In the genomic region with DNA sequence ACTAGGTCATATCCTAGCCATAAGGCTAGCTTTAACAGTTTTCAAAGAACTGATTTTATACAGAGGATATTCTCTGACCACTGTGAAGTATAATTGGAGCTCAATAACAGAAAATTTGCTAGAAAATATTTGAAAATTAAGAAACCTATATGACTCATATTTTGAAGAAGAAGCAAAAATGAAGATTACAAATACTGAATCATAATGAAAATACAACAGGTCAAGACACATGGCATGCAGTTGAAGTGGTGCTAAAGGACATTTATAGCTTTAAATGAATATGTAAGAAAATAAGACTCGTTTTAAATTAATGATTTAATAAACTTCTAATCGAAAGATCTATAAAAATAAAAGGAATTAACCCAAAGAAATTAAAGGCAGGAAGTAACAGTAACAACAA, we compare ENCODE assay signal across 23 cellular contexts.
"Had no signal": no experiment of that assay in that cellular context is flagged by ENCODE, and none has a peak within 500 bp of the region (broad histone marks: within the 10 kb centered on the region; RNA-seq: fewer than 3 reads in every experiment).

No MANE protein-coding gene starts in this region.

- H3K4me1 ChIP-seq: body of pancreas, gastrocnemius medialis, parathyroid adenoma, vagina had no signal

- H3K27me3 ChIP-seq: body of pancreas, gastrocnemius medialis, vagina had no signal

- ATAC-seq: body of pancreas, gastrocnemius medialis, left colon, right cardiac atrium, T-helper 17 cell had no signal

- H3K27ac Mint-ChIP-seq: activated CD4-positive, alpha-beta memory T cell treated with anti-CD3 and anti-CD28 coated beads, Interleukin-2, amount 10 ng/mL, durations not matched to agents 7 days and 5 days; activated naive CD4-positive, alpha-beta T cell treated with anti-CD3 and anti-CD28 coated beads, Interleukin-2, amount 10 ng/mL, durations not matched to agents 7 days and 5 days; nephron progenitor cell; T-helper 17 cell; type B pancreatic cell had no signal

- H3K4me1 Mint-ChIP-seq: activated CD4-positive, alpha-beta memory T cell treated with anti-CD3 and anti-CD28 coated beads, Interleukin-2, amount 10 ng/mL, durations not matched to agents 7 days and 5 days; activated naive CD4-positive, alpha-beta T cell treated with anti-CD3 and anti-CD28 coated beads, Interleukin-2, amount 10 ng/mL, durations not matched to agents 7 days and 5 days; central memory CD8-positive, alpha-beta T cell; T-helper 17 cell had no signal

- H3K36me3 Mint-ChIP-seq: activated naive CD4-positive, alpha-beta T cell treated with anti-CD3 and anti-CD28 coated beads, Interleukin-2, amount 10 ng/mL, durations not matched to agents 7 days and 5 days; type B pancreatic cell had no signal

- H3K9ac ChIP-seq: parathyroid adenoma had no signal

- H3K9me3 Mint-ChIP-seq: activated naive CD4-positive, alpha-beta T cell treated with anti-CD3 and anti-CD28 coated beads, Interleukin-2, amount 10 ng/mL, durations not matched to agents 7 days and 5 days; nephron progenitor cell; type B pancreatic cell had no signal

- H3K27ac ChIP-seq: body of pancreas, coronary artery, gastrocnemius medialis, parathyroid adenoma, thoracic aorta, vagina had no signal

- DNase-seq: activated CD4-positive, alpha-beta memory T cell treated with anti-CD3 and anti-CD28 coated beads, Interleukin-2, amount 10 ng/mL, durations not matched to agents 7 days and 5 days; activated CD4-positive, alpha-beta T cell treated with anti-CD3 and anti-CD28 coated beads for 48 hours; activated CD4-positive, CD25-positive, alpha-beta regulatory T cell; activated effector memory CD4-positive, alpha-beta T cell treated with anti-CD3 and anti-CD28 coated beads, Interleukin-2, amount 50 U/mL, for 16 hours; activated naive CD4-positive, alpha-beta T cell treated with anti-CD3 and anti-CD28 coated beads, Interleukin-2, amount 10 ng/mL, durations not matched to agents 7 days and 5 days; body of pancreas; gastrocnemius medialis; head of caudate nucleus; islet precursor cell; left colon; mesenchymal stem cell; nephron progenitor cell; nucleus accumbens; right cardiac atrium; stimulated activated CD4-positive, alpha-beta T cell treated with anti-CD3 and anti-CD28 coated beads, Interleukin-4, amount 100 ng/mL, for 24 hours; stimulated activated naive CD4-positive, alpha-beta T cell treated with Interleukin-2 at 50 U/mL for 16 hours; T-helper 17 cell had no signal

- H2AFZ ChIP-seq: parathyroid adenoma had no signal

- H3K36me3 ChIP-seq: gastrocnemius medialis, thoracic aorta, vagina had no signal

- H3K9me3 ChIP-seq: body of pancreas, gastrocnemius medialis, thoracic aorta, vagina had no signal

- H3K27me3 Mint-ChIP-seq: activated CD4-positive, alpha-beta memory T cell treated with anti-CD3 and anti-CD28 coated beads, Interleukin-2, amount 10 ng/mL, durations not matched to agents 7 days and 5 days; activated naive CD4-positive, alpha-beta T cell treated with anti-CD3 and anti-CD28 coated beads, Interleukin-2, amount 10 ng/mL, durations not matched to agents 7 days and 5 days; central memory CD8-positive, alpha-beta T cell; T-helper 17 cell; type B pancreatic cell had no signal

- H3K4me3 Mint-ChIP-seq: activated CD4-positive, alpha-beta memory T cell treated with anti-CD3 and anti-CD28 coated beads, Interleukin-2, amount 10 ng/mL, durations not matched to agents 7 days and 5 days; activated naive CD4-positive, alpha-beta T cell treated with anti-CD3 and anti-CD28 coated beads, Interleukin-2, amount 10 ng/mL, durations not matched to agents 7 days and 5 days; central memory CD8-positive, alpha-beta T cell; nephron progenitor cell; T-helper 17 cell; type B pancreatic cell had no signal

- H3K4me3 ChIP-seq: body of pancreas, coronary artery, gastrocnemius medialis, thoracic aorta, vagina had no signal
